34 cellular contexts compared by ENCODE assay signal in the genomic region with DNA sequence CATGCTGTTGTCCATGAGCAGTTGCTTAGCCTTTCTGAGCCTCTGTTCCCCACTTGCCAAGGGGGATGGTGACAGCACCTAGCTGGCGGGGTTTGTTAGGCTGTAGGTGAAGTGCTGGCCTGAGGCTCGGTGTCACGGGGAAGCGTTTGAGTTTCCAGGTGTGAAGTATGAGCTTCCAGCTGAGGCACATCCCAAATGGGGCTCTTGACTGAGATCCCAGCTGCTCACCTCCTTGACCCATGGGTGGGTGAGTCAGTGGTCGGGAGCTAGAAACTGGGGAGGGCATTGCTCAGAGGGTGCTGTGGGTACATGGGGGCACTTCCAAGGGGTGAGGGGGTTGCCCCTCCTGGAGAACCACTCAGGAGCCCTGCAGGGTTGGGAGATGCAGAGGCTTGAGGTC.
"Had no signal": no experiment of that assay in that cellular context is flagged by ENCODE, and none has a peak within 500 bp of the region (broad histone marks: within the 10 kb centered on the region; RNA-seq: fewer than 3 reads in every experiment).

No MANE protein-coding gene starts in this region.

- H3K4me1 Mint-ChIP-seq: activated CD4-positive, alpha-beta memory T cell treated with anti-CD3 and anti-CD28 coated beads, Interleukin-2, amount 10 ng/mL, durations not matched to agents 7 days and 5 days; activated CD8-positive, alpha-beta memory T cell treated with anti-CD3 and anti-CD28 coated beads, Interleukin-2, amount 10 ng/mL, durations not matched to agents 7 days and 5 days; central memory CD8-positive, alpha-beta T cell had no signal

- H3K9me3 Mint-ChIP-seq: activated CD4-positive, alpha-beta memory T cell treated with anti-CD3 and anti-CD28 coated beads, Interleukin-2, amount 10 ng/mL, durations not matched to agents 7 days and 5 days; activated naive CD4-positive, alpha-beta T cell treated with anti-CD3 and anti-CD28 coated beads for 36 hours; activated naive CD4-positive, alpha-beta T cell treated with anti-CD3 and anti-CD28 coated beads, Interleukin-2, amount 50 U/mL, for 72 hours; activated T-cell treated with anti-CD3 and anti-CD28 coated beads, Interleukin-2, amount 50 U/mL, for 4 hours; activated T-helper 1 cell treated with anti-CD3 and anti-CD28 coated beads, Interleukin-12 subunit alpha, Interleukin-12 subunit beta, Interleukin-2, Interleukin-4 antibody, amounts not matched to agents 30 ng/mL and 10 ng/mL and 1 ng/mL, durations not matched to agents 14 hours and 24 hours and 36 hours; central memory CD8-positive, alpha-beta T cell; IgD-negative memory B cell had no signal

- H3K27ac Mint-ChIP-seq: activated CD4-positive, alpha-beta memory T cell treated with anti-CD3 and anti-CD28 coated beads, Interleukin-2, amount 10 ng/mL, durations not matched to agents 7 days and 5 days; activated CD8-positive, alpha-beta memory T cell treated with anti-CD3 and anti-CD28 coated beads, Interleukin-2, amount 10 ng/mL, durations not matched to agents 7 days and 5 days; activated naive CD4-positive, alpha-beta T cell treated with anti-CD3 and anti-CD28 coated beads for 36 hours; activated T-helper 1 cell treated with anti-CD3 and anti-CD28 coated beads, Interleukin-12 subunit alpha, Interleukin-12 subunit beta, Interleukin-2, Interleukin-4 antibody, amounts not matched to agents 30 ng/mL and 10 ng/mL and 1 ng/mL, durations not matched to agents 14 hours and 24 hours and 36 hours; IgD-negative memory B cell had no signal

- H3K4me3 Mint-ChIP-seq: activated CD4-positive, alpha-beta memory T cell treated with anti-CD3 and anti-CD28 coated beads, Interleukin-2, amount 10 ng/mL, durations not matched to agents 7 days and 5 days; activated CD8-positive, alpha-beta memory T cell treated with anti-CD3 and anti-CD28 coated beads, Interleukin-2, amount 10 ng/mL, durations not matched to agents 7 days and 5 days; activated naive CD4-positive, alpha-beta T cell treated with anti-CD3 and anti-CD28 coated beads for 36 hours; activated T-cell treated with anti-CD3 and anti-CD28 coated beads, Interleukin-2, amount 50 U/mL, for 4 hours; activated T-helper 1 cell treated with anti-CD3 and anti-CD28 coated beads, Interleukin-12 subunit alpha, Interleukin-12 subunit beta, Interleukin-2, Interleukin-4 antibody, amounts not matched to agents 30 ng/mL and 10 ng/mL and 1 ng/mL, durations not matched to agents 14 hours and 24 hours and 36 hours; central memory CD8-positive, alpha-beta T cell; IgD-negative memory B cell had no signal

- DNase-seq: activated CD4-positive, alpha-beta memory T cell treated with anti-CD3 and anti-CD28 coated beads, Interleukin-2, amount 10 ng/mL, durations not matched to agents 7 days and 5 days; activated CD4-positive, alpha-beta T cell treated with anti-CD3 and anti-CD28 coated beads for 1 hour; activated CD4-positive, alpha-beta T cell treated with anti-CD3 and anti-CD28 coated beads for 48 hours; activated CD4-positive, CD25-positive, alpha-beta regulatory T cell; activated CD8-positive, alpha-beta memory T cell treated with anti-CD3 and anti-CD28 coated beads for 24 hours; activated CD8-positive, alpha-beta memory T cell treated with anti-CD3 and anti-CD28 coated beads, Interleukin-2, amount 10 ng/mL, durations not matched to agents 7 days and 5 days; activated gamma-delta T cell treated with Interleukin-2 at 50 U/mL for 16 hours; activated naive CD4-positive, alpha-beta T cell treated with anti-CD3 and anti-CD28 coated beads for 36 hours; activated T-cell treated with anti-CD3 and anti-CD28 coated beads, Interleukin-2, amount 50 U/mL, for 4 hours; amniotic stem cell; aorta; brain microvascular endothelial cell; KBM-7; NCI-H1048; NCI-H1105 treated with DMSO at 0.1 percent for 48 hours; NCI-H1436; NCI-H1694; NCI-H1930; NCI-H2081 treated with DMSO at 0.1 percent for 48 hours; NCI-H226; NCI-H446 treated with DMSO at 0.1 percent for 48 hours; NCI-H524; NCI-H69; NCI-H82; NK-92 treated with Interleukin-12 subunit alpha and Interleukin-12 subunit beta, amount 100 ng/mL, for 24 hours; PC-3; Right ventricle myocardium superior; SJCRH30; T1000; WERI-Rb-1 had no signal

- H3K36me3 Mint-ChIP-seq: activated CD8-positive, alpha-beta memory T cell treated with anti-CD3 and anti-CD28 coated beads, Interleukin-2, amount 10 ng/mL, durations not matched to agents 7 days and 5 days; activated naive CD4-positive, alpha-beta T cell treated with anti-CD3 and anti-CD28 coated beads, Interleukin-2, amount 50 U/mL, for 72 hours; IgD-negative memory B cell had no signal

- ATAC-seq: activated CD8-positive, alpha-beta memory T cell treated with anti-CD3 and anti-CD28 coated beads, Interleukin-2, amount 10 ng/mL, durations not matched to agents 7 days and 5 days; activated naive CD4-positive, alpha-beta T cell treated with anti-CD3 and anti-CD28 coated beads, Interleukin-2, amount 50 U/mL, for 72 hours; activated T-cell treated with anti-CD3 and anti-CD28 coated beads, Interleukin-2, amount 50 U/mL, for 4 hours; PC-3 had no signal
